2 cellular contexts compared by ENCODE assay signal in genomic region chr1:151868404-151868980, GRCh38.
TF ChIP-seq lines count a peak whose summit lies in the region.

No MANE protein-coding gene starts in this region.

TF ChIP-seq in IMR-90, 13 proteins besides CTCF, POLR2A, EP300 and RAD21:
- TF ChIP-seq MAZ (IDR thresholded peaks at IDR 0.05; ENCODE audit: borderline replicate concordance, low read depth, low read length) = no peak
- TF ChIP-seq RCOR1 (IDR thresholded peaks at IDR 0.05; ENCODE audit: insufficient replicate concordance, low read length) = no peak
- no peak for TF ChIP-seq FOS (IDR thresholded peaks at IDR 0.05; ENCODE audit: low read depth, low read length)
- no peak for TF ChIP-seq USF2 (IDR thresholded peaks at IDR 0.05; ENCODE audit: low read depth, low read length)
- no peak for TF ChIP-seq ELK1 (IDR thresholded peaks at IDR 0.05; ENCODE audit: borderline replicate concordance, low read depth, low read length)
- TF ChIP-seq RFX5 (IDR thresholded peaks at IDR 0.05; ENCODE audit: low read depth, low read length) = no peak
- no peak for TF ChIP-seq NFE2L2 (IDR thresholded peaks at IDR 0.05; ENCODE audit: low read depth, low read length)
- TF ChIP-seq CHD1 (IDR thresholded peaks at IDR 0.05; ENCODE audit: low read depth, low read length) = no peak
- TF ChIP-seq MAFK (IDR thresholded peaks at IDR 0.05; ENCODE audit: low read depth, low read length) = no peak
- TF ChIP-seq SMC3 (IDR thresholded peaks at IDR 0.05; ENCODE audit: low read depth, low read length) = no peak
- no peak for TF ChIP-seq MXI1 (IDR thresholded peaks at IDR 0.05; ENCODE audit: borderline replicate concordance, low read depth, low read length)
- TF ChIP-seq CEBPB (IDR thresholded peaks at IDR 0.05; ENCODE audit: low read depth, low read length) = no peak
- no peak for TF ChIP-seq BHLHE40 (IDR thresholded peaks at IDR 0.05; ENCODE audit: low read depth, low read length)

TF ChIP-seq in endothelial cell of umbilical vein, 7 proteins besides CTCF, POLR2A, EP300 and RAD21:
- TF ChIP-seq MAX (IDR thresholded peaks at IDR 0.05; ENCODE audit: insufficient read depth, insufficient read length) (no peak), MYC (IDR thresholded peaks at IDR 0.05; ENCODE audit: low read depth, low read length) (no peak), JUN (IDR thresholded peaks at IDR 0.05; ENCODE audit: borderline replicate concordance, insufficient read depth, insufficient read length, low read depth) (no peak), EZH2 (IDR thresholded peaks at IDR 0.05; ENCODE audit: borderline replicate concordance, low read depth, low read length, severe bottlenecking) (no peak), POLR2AphosphoS5 (IDR thresholded peaks at IDR 0.05; ENCODE audit: insufficient read depth, low read depth, low read length) (no peak), FOS (IDR thresholded peaks at IDR 0.05; ENCODE audit: borderline replicate concordance, insufficient read depth, low read length) (no peak), GATA2 (IDR thresholded peaks at IDR 0.05; ENCODE audit: insufficient read depth, insufficient read length, low read depth, low read length) (no peak)
TF ChIP-seq in endothelial cell of umbilical vein: peak in this region for 0.
